Comparison of ENCODE assay signal across 22 cellular contexts in genomic region chr20:10276886-10277580, GRCh38.
DNase-seq lines count a peak whose midpoint lies in the region; ATAC-seq, FAIRE-seq and TF ChIP-seq lines count a peak whose summit lies in the region.
"Had no signal": no experiment of that assay in that cellular context is flagged by ENCODE, and none has a peak within 500 bp of the region (broad histone marks: within the 10 kb centered on the region; RNA-seq: fewer than 3 reads in every experiment).

No MANE protein-coding gene starts in this region.

- no peaks in the 10 kb centered on the region for H3K9me3 ChIP-seq in HEK293 (ENCODE audit: control insufficient read depth, insufficient read depth, low read depth, low read length)
- no peaks in the 10 kb centered on the region for H3K9me3 ChIP-seq in SK-N-MC (ENCODE audit: low read depth, low read length)
- H3K9me3 ChIP-seq: A549; BLaER1 treated with 17β-estradiol and CSF1 and Interleukin-3, amounts not matched to agents 10 nM and 100 nM; Caco-2 had no signal

- peaks cover 4% of the 10 kb centered on the region; the same call in 1 of the 2 replicates for H3K4me1 ChIP-seq in HEK293 (ENCODE audit: control insufficient read depth, insufficient read depth, low read length)
- H3K4me1 ChIP-seq: BLaER1 treated with 17β-estradiol and CSF1 and Interleukin-3, amounts not matched to agents 10 nM and 100 nM; Caco-2 had no signal

- ATAC-seq in SK-N-SH treated with all-trans-retinoic acid at 6 μM for 48 hours (peak; percentile 31; the same call in 1 of the 3 replicates), HG02642 (IDR thresholded peaks at IDR 0.05; ENCODE audit: poor library complexity, unreplicated experiment) (no peak)
- ATAC-seq: A549; CD8-positive, alpha-beta T cell had no signal

- H3K27ac ChIP-seq in HEK293 (ENCODE audit: extremely low read depth, low read depth, low read length) (no peak overlapping the region), SK-N-MC (peak overlapping the region; percentile 79)
- H3K27ac ChIP-seq: 22Rv1; BLaER1 treated with 17β-estradiol and CSF1 and Interleukin-3, amounts not matched to agents 10 nM and 100 nM; C4-2B had no signal

- CTCF ChIA-PET in HEK293 (lab: Yijun Ruan, JAX): interaction anchor here (0.6 to 0.7 kb wide), 4 partner anchors 39 to 405 kb away, joined by 3 to 4 read pairs (median 4); no protein-coding TSS in a partner anchor

- H3K36me3 ChIP-seq in HEK293 (ENCODE audit: control insufficient read depth in 2 of 2, insufficient read depth in 1 of 2, low read length in 2 of 2) (no peaks in the 10 kb centered on the region), SK-N-MC (ENCODE audit: insufficient read depth, low read length) (no peaks in the 10 kb centered on the region)
- H3K36me3 ChIP-seq: BLaER1 treated with 17β-estradiol and CSF1 and Interleukin-3, amounts not matched to agents 10 nM and 100 nM had no signal

- FAIRE-seq in RCC 7860 (lab: Jason Lieb, UNC): no peak
- FAIRE-seq: D721Med, G401.6, GM12891, GM19239 had no signal

- H3K9ac ChIP-seq in SK-N-MC (ENCODE audit: insufficient read length): peak overlapping the region; percentile 57
- H3K9ac ChIP-seq: BLaER1 treated with 17β-estradiol and CSF1 and Interleukin-3, amounts not matched to agents 10 nM and 100 nM had no signal

- POLR2A ChIA-PET in HEK293 (lab: Yijun Ruan, JAX): no interaction called here

- H3K4me3 ChIP-seq in HEK293 (ENCODE audit: low read depth, low read length) (no peak overlapping the region), SK-N-MC (peak overlapping the region; percentile 51)
- H3K4me3 ChIP-seq: A549; BLaER1 treated with 17β-estradiol and CSF1 and Interleukin-3, amounts not matched to agents 10 nM and 100 nM had no signal

- TF ChIP-seq CTCF in HEK293 (tag by site-specific recombination; IDR thresholded peaks at IDR 0.05): no peak

- DNase-seq in SK-N-MC (ENCODE audit: low read depth, low spot score): no peak
- DNase-seq in retina: peak; percentile 11
- no peak for DNase-seq in RCC 7860 (ENCODE audit: low spot score)
- no peak for DNase-seq in LoVo (ENCODE audit: low spot score)
- DNase-seq: AML-193; Caco-2; Calu3; CD4-positive, alpha-beta T cell; CD8-positive, alpha-beta T cell; DMS79 treated with DMSO at 0.1 percent for 48 hours; GF-D8 had no signal

TF ChIP-seq in HEK293, 187 proteins besides CTCF, POLR2A, EP300 and RAD21:
- TF ChIP-seq ZNF23 (tag by site-specific recombination; IDR thresholded peaks at IDR 0.05; ENCODE audit: borderline replicate concordance) (no peak), GLIS1 (tag by site-specific recombination; IDR thresholded peaks at IDR 0.05) (0 out of 2 replicates have a peak, but pooled peaks have one; percentile 9), ZNF521 (tag by site-specific recombination; IDR thresholded peaks at IDR 0.05) (no peak), ZNF664 (tag by site-specific recombination; IDR thresholded peaks at IDR 0.05) (no peak), TCF7L2 (IDR thresholded peaks at IDR 0.05; ENCODE audit: borderline replicate concordance, low read depth, low read length) (peak; percentile 63), ZNF19 (tag by site-specific recombination; IDR thresholded peaks at IDR 0.05; ENCODE audit: low read depth) (no peak), GLI4 (tag by site-specific recombination; IDR thresholded peaks at IDR 0.05) (no peak), ZNF202 (tag by site-specific recombination; IDR thresholded peaks at IDR 0.05; ENCODE audit: borderline replicate concordance) (no peak), ZNF621 (tag by site-specific recombination; IDR thresholded peaks at IDR 0.05) (no peak), ZXDB (tag by site-specific recombination; IDR thresholded peaks at IDR 0.05) (peak; percentile 42; the same call in 1 of the 2 replicates)
- TF ChIP-seq, protein P1, sequence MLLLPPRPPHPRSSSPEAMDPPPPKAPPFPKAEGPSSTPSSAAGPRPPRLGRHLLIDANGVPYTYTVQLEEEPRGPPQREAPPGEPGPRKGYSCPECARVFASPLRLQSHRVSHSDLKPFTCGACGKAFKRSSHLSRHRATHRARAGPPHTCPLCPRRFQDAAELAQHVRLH (tag by site-specific recombination; IDR thresholded peaks at IDR 0.05): no peak
TF ChIP-seq in HEK293: peak in this region for 3.

TF ChIP-seq in SK-N-SH treated with all-trans-retinoic acid at 6 μM for 48 hours, 23 proteins besides CTCF, POLR2A, EP300 and RAD21 (continues in another document):
- TF ChIP-seq ZNF8 (CRISPR knock-in tag; IDR thresholded peaks at IDR 0.05): peak; percentile 33; the same call in 1 of the 2 replicates
- no peak; the same call in 1 of the 2 replicates for TF ChIP-seq ZNF565 (CRISPR knock-in tag; conservative IDR thresholded peaks at IDR 0.05; ENCODE audit: low read depth)
- TF ChIP-seq ZFP3 (CRISPR knock-in tag; IDR thresholded peaks at IDR 0.05): no peak
- TF ChIP-seq TCF4 (CRISPR knock-in tag; IDR thresholded peaks at IDR 0.05; ENCODE audit: borderline replicate concordance): peak; percentile 99
- peak; percentile 94 for TF ChIP-seq CSRNP3 (CRISPR knock-in tag; IDR thresholded peaks at IDR 0.05)
- no peak for TF ChIP-seq BACH2 (CRISPR knock-in tag; IDR thresholded peaks at IDR 0.05; ENCODE audit: borderline replicate concordance)
- TF ChIP-seq ARNTL (CRISPR knock-in tag; IDR thresholded peaks at IDR 0.05; ENCODE audit: borderline replicate concordance, low read depth): no peak
- no peak for TF ChIP-seq GLIS3 (CRISPR knock-in tag; IDR thresholded peaks at IDR 0.05)
- TF ChIP-seq CREB5 (CRISPR knock-in tag; IDR thresholded peaks at IDR 0.05; ENCODE audit: low read depth): no peak; the same call in 1 of the 2 replicates
- TF ChIP-seq ESRRG (CRISPR knock-in tag; IDR thresholded peaks at IDR 0.05): no peak
- no peak for TF ChIP-seq TOX (CRISPR knock-in tag; IDR thresholded peaks at IDR 0.05; ENCODE audit: borderline replicate concordance)
- no peak for TF ChIP-seq RARB (CRISPR knock-in tag; IDR thresholded peaks at IDR 0.05)
- 0 out of 2 replicates have a peak, but pooled peaks have one; percentile 28 for TF ChIP-seq ZNF70 (CRISPR knock-in tag; IDR thresholded peaks at IDR 0.05)
- no peak for TF ChIP-seq CSDC2 (CRISPR knock-in tag; IDR thresholded peaks at IDR 0.05)
- TF ChIP-seq, protein P2, sequence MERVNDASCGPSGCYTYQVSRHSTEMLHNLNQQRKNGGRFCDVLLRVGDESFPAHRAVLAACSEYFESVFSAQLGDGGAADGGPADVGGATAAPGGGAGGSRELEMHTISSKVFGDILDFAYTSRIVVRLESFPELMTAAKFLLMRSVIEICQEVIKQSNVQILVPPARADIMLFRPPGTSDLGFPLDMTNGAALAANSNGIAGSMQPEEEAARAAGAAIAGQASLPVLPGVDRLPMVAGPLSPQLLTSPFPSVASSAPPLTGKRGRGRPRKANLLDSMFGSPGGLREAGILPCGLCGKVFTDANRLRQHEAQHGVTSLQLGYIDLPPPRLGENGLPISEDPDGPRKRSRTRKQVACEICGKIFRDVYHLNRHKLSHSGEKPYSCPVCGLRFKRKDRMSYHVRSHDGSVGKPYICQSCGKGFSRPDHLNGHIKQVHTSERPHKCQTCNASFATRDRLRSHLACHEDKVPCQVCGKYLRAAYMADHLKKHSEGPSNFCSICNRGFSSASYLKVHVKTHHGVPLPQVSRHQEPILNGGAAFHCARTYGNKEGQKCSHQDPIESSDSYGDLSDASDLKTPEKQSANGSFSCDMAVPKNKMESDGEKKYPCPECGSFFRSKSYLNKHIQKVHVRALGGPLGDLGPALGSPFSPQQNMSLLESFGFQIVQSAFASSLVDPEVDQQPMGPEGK (CRISPR knock-in tag; IDR thresholded peaks at IDR 0.05; ENCODE audit: borderline replicate concordance): no peak
